9 cellular contexts compared by ENCODE assay signal in the genomic region with DNA sequence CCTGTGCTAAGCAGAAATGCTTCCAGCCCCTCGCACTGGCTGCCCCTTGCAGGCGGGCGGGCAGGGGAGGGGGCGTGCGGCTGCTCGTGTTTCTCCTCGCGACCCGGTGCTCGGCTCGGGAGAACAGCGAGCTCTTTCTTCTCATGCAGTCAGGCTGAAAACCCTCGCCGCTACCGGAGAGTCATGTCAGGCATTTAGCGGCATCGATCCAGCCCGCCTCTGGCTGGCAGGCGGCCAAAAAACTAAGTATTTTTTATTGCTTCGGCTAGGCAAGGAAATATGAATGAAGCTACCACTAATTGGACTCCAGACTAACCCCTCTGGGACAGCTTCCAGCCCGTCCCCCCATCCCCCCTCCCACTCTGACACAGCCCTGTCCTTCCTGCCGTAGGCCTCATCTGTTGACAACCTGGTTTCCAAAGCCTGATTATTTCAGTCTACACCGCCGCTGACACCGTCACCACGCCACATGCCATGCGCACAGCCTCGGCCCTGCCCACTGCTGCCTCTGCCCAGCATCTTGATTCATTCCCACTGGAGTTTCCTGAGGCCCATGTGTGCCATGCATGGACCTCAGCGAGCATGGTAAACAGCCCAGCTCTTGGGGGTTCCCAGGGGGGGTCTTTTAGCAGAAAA. TPM values are rescaled to one million over a fixed set of nuclear protein-coding genes. Genes with fewer than 3 reads are reported as not detected.
DNase-seq lines count a peak whose midpoint lies in the region; ATAC-seq and TF ChIP-seq lines count a peak whose summit lies in the region.
"Had no signal": no experiment of that assay in that cellular context is flagged by ENCODE, and none has a peak within 500 bp of the region (broad histone marks: within the 10 kb centered on the region; RNA-seq: fewer than 3 reads in every experiment).

No MANE protein-coding gene starts in this region.

- peaks cover 4 to 15% of the 10 kb centered on the region in 2 experiments; a peak in 2 of 4 replicates for H3K4me1 Mint-ChIP-seq in H9

- WGBS in H9 (ENCODE audit: extremely low coverage, insufficient read length, low lambda C conversion rate), result no CpG with 5 or more reads among the region's 29 CpGs
- 45% methylated on average over 4 of the region's 29 CpGs; no CpG with 5 or more reads in 1 of the 2 donors for WGBS in gastroesophageal sphincter (ENCODE audit: low coverage in 1 of 2), 2 donors

- TF ChIP-seq POLR2A in Peyer's patch (IDR thresholded peaks at IDR 0.05) (no peak), gastroesophageal sphincter (IDR thresholded peaks at IDR 0.05) (no peak)

- no peak overlapping the region for H2BK12ac ChIP-seq in H9 (ENCODE audit: insufficient read length, low read depth, low read length)

- H3K27ac Mint-ChIP-seq in H9, result peak overlapping the region in 2 of 3 experiments; percentile 68 to 93; a peak in 2 of 7 replicates

- H3K27me3 ChIP-seq in H9 (ENCODE audit: insufficient read depth, low read length) (no peaks in the 10 kb centered on the region), Peyer's patch (no peaks in the 10 kb centered on the region), gastroesophageal sphincter (no peaks in the 10 kb centered on the region), rectal smooth muscle tissue (ENCODE audit: control insufficient read depth, insufficient read depth, low read length) (no peaks in the 10 kb centered on the region)
- H3K27me3 ChIP-seq: ascending aorta had no signal

- no peak overlapping the region for H2AK5ac ChIP-seq in H9 (ENCODE audit: insufficient read length, low read length)

- H3K27ac ChIP-seq in H9 (ENCODE audit: insufficient read length, low read depth, low read length) (no peak overlapping the region), Peyer's patch (peak overlapping the region in 1 of 4 donors; percentile 21), gastroesophageal sphincter (peak overlapping the region in 3 of 4 donors; percentile 9 to 57 (median 54)), rectal smooth muscle tissue (ENCODE audit: low read depth, low read length) (peak overlapping the region; percentile 57)
- H3K27ac ChIP-seq: ascending aorta had no signal

- no peak overlapping the region for H3K9ac ChIP-seq in H9 (ENCODE audit: extremely low read depth, insufficient read length, low read length)
- no peak overlapping the region for H3K9ac ChIP-seq in rectal smooth muscle tissue (ENCODE audit: low read length)

- no peak overlapping the region for H2BK20ac ChIP-seq in H9 (ENCODE audit: low read depth, low read length, poor library complexity, severe bottlenecking)

- no peak overlapping the region for H3K4me3 ChIP-seq in Peyer's patch
- peak overlapping the region in 1 of 2 donors; percentile 22 for H3K4me3 ChIP-seq in gastroesophageal sphincter
- no peak overlapping the region for H3K4me3 ChIP-seq in rectal smooth muscle tissue (ENCODE audit: low read length)

- no peak overlapping the region for H4K5ac ChIP-seq in H9 (ENCODE audit: insufficient read length, low read depth, low read length)

- DNase-seq in H9, result no peak
- peak in 2 of 3 donors; percentile 88 to 91 for DNase-seq in Peyer's patch
- DNase-seq in effector CD4-positive, alpha-beta T cell, result no peak
- DNase-seq in CD1c-positive myeloid dendritic cell (ENCODE audit: extremely low spot score), result no peak
- no peak for DNase-seq in cerebellar nuclear complex (lab: John Stamatoyannopoulos, UW)

- H4K8ac ChIP-seq in H9 (replicated peaks; ENCODE audit: insufficient read length, low read depth, low read length), result no peak overlapping the region

- no peak overlapping the region; a peak in 1 of 5 replicates for H3K4me3 Mint-ChIP-seq in H9

- H2BK5ac ChIP-seq in H9 (ENCODE audit: insufficient read length, low read length), result no peak overlapping the region

- H3K4me2 ChIP-seq in H9 (ENCODE audit: insufficient read depth, insufficient read length, low read length), result no peak overlapping the region

- H2BK15ac ChIP-seq in H9 (ENCODE audit: low read depth, low read length), result no peak overlapping the region

- H3K4ac ChIP-seq in H9 (ENCODE audit: low read depth, low read length), result no peak overlapping the region

- no peaks in the 10 kb centered on the region for H3K79me1 ChIP-seq in H9 (ENCODE audit: insufficient read depth, low read depth, low read length, poor library complexity, severe bottlenecking)

- H3K14ac ChIP-seq in H9 (ENCODE audit: insufficient read depth, low read length), result no peak overlapping the region

- H3K9me3 Mint-ChIP-seq in H9, result no peaks in the 10 kb centered on the region

- H3K9me3 ChIP-seq in H9 (ENCODE audit: control insufficient read depth, low read depth, low read length), result no peaks in the 10 kb centered on the region
- H3K9me3 ChIP-seq in Peyer's patch, result no peaks in the 10 kb centered on the region
- no peaks in the 10 kb centered on the region for H3K9me3 ChIP-seq in gastroesophageal sphincter
- H3K9me3 ChIP-seq: ascending aorta had no signal

- no peaks in the 10 kb centered on the region for H3K4me1 ChIP-seq in H9 (ENCODE audit: insufficient read depth, low read length)
- peaks cover 0 to 47% (median 14%) of the 10 kb centered on the region in 4 donors for H3K4me1 ChIP-seq in Peyer's patch
- H3K4me1 ChIP-seq in gastroesophageal sphincter, result peaks cover 0 to 66% (median 7%) of the 10 kb centered on the region in 3 donors
- H3K4me1 ChIP-seq in rectal smooth muscle tissue (ENCODE audit: control insufficient read depth, insufficient read depth, low read length), result peaks cover 40% of the 10 kb centered on the region
- H3K4me1 ChIP-seq: ascending aorta had no signal

- H3T11ph ChIP-seq in H9 (ENCODE audit: low read length), result no peak overlapping the region

- ATAC-seq in gastroesophageal sphincter (peak; percentile 68), HG03025 (IDR thresholded peaks at IDR 0.05; ENCODE audit: low FRiP score, unreplicated experiment) (no peak)

- no peak overlapping the region for H4K91ac ChIP-seq in H9 (ENCODE audit: insufficient read length, low read depth, low read length)

- no peak overlapping the region for H2AFZ ChIP-seq in H9 (ENCODE audit: low read length)

- H3K23me2 ChIP-seq in H9 (ENCODE audit: insufficient read length, low read depth, low read length, poor library complexity, severe bottlenecking), result no peaks in the 10 kb centered on the region

- no peak overlapping the region for H2BK120ac ChIP-seq in H9 (ENCODE audit: low read depth, low read length, poor library complexity, severe bottlenecking)

- TF ChIP-seq EP300 in gastroesophageal sphincter (IDR thresholded peaks at IDR 0.05), result no peak

- H3K36me3 ChIP-seq in Peyer's patch, result peaks cover 0 to 76% (median 5%) of the 10 kb centered on the region in 3 donors
- peaks cover 0 to 85% of the 10 kb centered on the region in 2 donors for H3K36me3 ChIP-seq in gastroesophageal sphincter
- peaks cover 45% of the 10 kb centered on the region for H3K36me3 ChIP-seq in rectal smooth muscle tissue (ENCODE audit: control insufficient read depth, insufficient read depth, low read length)

- no peaks in the 10 kb centered on the region for H4K20me1 ChIP-seq in H9 (ENCODE audit: control insufficient read depth, insufficient read depth, insufficient read length)

- no peak for TF ChIP-seq CTCF in H9 (conservative IDR thresholded peaks at IDR 0.05)
- no peak for TF ChIP-seq CTCF in Peyer's patch (IDR thresholded peaks at IDR 0.05)
- no peak for TF ChIP-seq CTCF in gastroesophageal sphincter (IDR thresholded peaks at IDR 0.05)

- H3K23ac ChIP-seq in H9 (ENCODE audit: insufficient read length, low read depth, low read length), result no peak overlapping the region

- H3K56ac ChIP-seq in H9 (ENCODE audit: insufficient read length, low read depth, low read length), result no peak overlapping the region

- H3K79me2 ChIP-seq in H9 (ENCODE audit: insufficient read depth, low read length), result no peaks in the 10 kb centered on the region

- H3K36me3 Mint-ChIP-seq in H9 (ENCODE audit: insufficient read depth in 1 of 3, low read depth in 3 of 3), result peaks cover 25 to 91% (median 82%) of the 10 kb centered on the region in 3 experiments

- no peaks in the 10 kb centered on the region for H3K27me3 Mint-ChIP-seq in H9 (ENCODE audit: low read depth)

- no peak overlapping the region for H3K18ac ChIP-seq in H9 (ENCODE audit: insufficient read length, low read depth, low read length)

RNA-seq across cellular contexts. Expression of a gene that starts 35.3 kb away (rescaled TPM):
- total RNA-seq in H9 (2021) (91.3 and 98.2 TPM in 2 replicates), Peyer's patch (100 to 1,000 TPM; 130 to 176 (median 140) TPM), gastroesophageal sphincter (10 to 100 TPM; 32.4 to 81.6 (median 62.6) TPM)

Comparison
In these comparisons a context has a peak if more than half of its experiments do, and no peak if none do; other contexts are left out.
1. DNase-seq: peak in Peyer's patch (2 of 3); none in H9 (single experiment), effector CD4-positive, alpha-beta T cell (single experiment), CD1c-positive myeloid dendritic cell (single experiment) and cerebellar nuclear complex (0 of 2).